ENCODE assay signal across 1 cellular context in the genomic region with DNA sequence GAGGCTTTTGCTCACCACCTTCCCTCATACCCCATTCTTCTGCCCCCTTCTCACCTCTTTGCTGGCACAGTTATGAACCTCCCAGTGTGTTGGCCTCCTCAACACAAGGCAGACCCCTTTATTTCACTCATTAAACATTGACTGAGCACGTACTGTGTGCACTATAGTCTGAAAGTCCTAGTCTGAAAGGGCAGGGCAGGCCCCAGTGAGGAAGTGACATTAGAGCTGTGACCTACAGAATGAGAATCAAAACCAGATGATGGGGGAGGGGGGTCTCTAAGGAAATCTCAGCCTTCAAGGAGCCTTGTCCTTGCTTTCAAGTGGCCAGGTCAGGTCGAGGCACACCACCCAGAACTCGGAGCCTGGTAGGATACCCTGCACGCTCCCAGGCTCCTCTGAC.
TF ChIP-seq lines count a peak whose summit lies in the region.

No MANE protein-coding gene starts in this region.

TF ChIP-seq in H1, 55 proteins besides CTCF, POLR2A, EP300 and RAD21:
- TF ChIP-seq ASH2L (IDR thresholded peaks at IDR 0.05; ENCODE audit: low read length) = no peak
- TF ChIP-seq HDAC6 (IDR thresholded peaks at IDR 0.05; ENCODE audit: low read depth, low read length) = no peak
- TF ChIP-seq YY1 (IDR thresholded peaks at IDR 0.05; ENCODE audit: low read depth, low read length) = no peak
- no peak for TF ChIP-seq KDM1A (IDR thresholded peaks at IDR 0.05; ENCODE audit: borderline replicate concordance, low read length)
